8 cellular contexts compared by ENCODE assay signal in the genomic region with DNA sequence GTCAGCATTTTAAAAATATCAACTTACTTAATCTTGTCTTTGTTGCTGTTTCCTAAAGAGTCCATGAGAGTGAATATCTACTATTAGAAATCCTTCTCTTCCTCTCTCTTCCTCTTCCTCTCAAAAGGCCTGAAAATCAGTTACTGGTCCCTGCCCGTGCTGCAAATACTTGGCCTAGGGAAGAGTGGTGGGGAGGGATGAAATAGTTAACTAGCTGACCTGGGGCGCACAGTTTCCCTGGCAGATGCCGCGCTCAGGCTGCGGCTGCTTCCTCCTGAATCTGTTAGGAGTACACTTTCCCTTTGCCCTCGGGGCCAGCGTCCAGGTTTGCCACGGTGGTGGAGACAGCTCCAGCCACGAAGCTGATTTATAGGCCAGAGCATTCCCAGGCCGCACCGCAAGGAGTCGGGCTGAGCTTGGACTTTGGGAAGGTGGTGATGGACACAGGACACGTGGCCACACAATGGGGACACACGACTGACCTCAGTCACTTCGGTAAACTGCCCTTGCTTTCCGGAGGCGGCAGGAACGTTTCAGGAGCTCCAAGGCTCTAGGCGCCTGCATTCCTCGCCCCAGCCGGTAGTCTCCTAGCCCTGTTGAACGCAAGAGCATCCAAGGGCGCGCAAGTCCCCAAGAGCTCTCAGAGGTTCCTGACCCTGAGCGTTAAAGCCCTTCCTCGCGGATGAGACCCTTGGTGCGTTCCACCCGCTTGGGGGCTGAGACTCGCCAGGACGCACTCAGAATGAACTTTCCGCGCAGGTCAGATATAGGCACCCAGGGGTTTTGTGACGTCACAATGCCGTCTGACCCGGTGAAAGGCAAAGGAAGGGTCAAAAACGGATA. TPM values are rescaled to one million over a fixed set of nuclear protein-coding genes. Genes with fewer than 3 reads are reported as not detected.
DNase-seq lines count a peak whose midpoint lies in the region; ATAC-seq and TF ChIP-seq lines count a peak whose summit lies in the region.

No MANE protein-coding gene starts in this region.

- POLR2A ChIA-PET in activated CD4-positive, alpha-beta T cell treated with anti-CD3 and anti-CD28 coated beads for 36 hours (lab: Charles Lee), result no interaction called here

- peak overlapping the region in 4 of 5 experiments; percentile 42 to 80 (median 70) for H3K4me3 Mint-ChIP-seq in brain
- H3K4me3 Mint-ChIP-seq in activated CD4-positive, alpha-beta T cell treated with anti-CD3 and anti-CD28 coated beads for 36 hours, result no peak overlapping the region

- H3K27ac Mint-ChIP-seq in brain, result peak overlapping the region in 3 of 5 experiments; percentile 18 to 54 (median 43)
- no peak overlapping the region for H3K27ac Mint-ChIP-seq in activated CD4-positive, alpha-beta T cell treated with anti-CD3 and anti-CD28 coated beads for 36 hours

- DNase-seq in NCI-H1092 (lab: John Stamatoyannopoulos, UW) (peak; percentile 68), mucosa of gallbladder (ENCODE audit: low spot score) (peak; percentile 50), COLO829 (ENCODE audit: low spot score) (no peak)
- DNase-seq in effector CD4-positive, alpha-beta T cell, result no peak
- no peak for DNase-seq in activated CD4-positive, alpha-beta T cell treated with anti-CD3 and anti-CD28 coated beads for 36 hours

- intact Hi-C loops in activated CD4-positive, alpha-beta T cell treated with anti-CD3 and anti-CD28 coated beads for 36 hours (cut with DNase I, micrococcal nuclease), result loop anchor here (5.0 to 10.0 kb wide), 2 partner anchors 324 to 547 kb away; a partner anchor contains a TSS

- peaks cover 44% of the 10 kb centered on the region for H3K27me3 Mint-ChIP-seq in brain
- peaks cover 63% of the 10 kb centered on the region for H3K27me3 Mint-ChIP-seq in activated CD4-positive, alpha-beta T cell treated with anti-CD3 and anti-CD28 coated beads for 36 hours

- peaks cover 0 to 14% (median 0%) of the 10 kb centered on the region in 5 experiments for H3K9me3 Mint-ChIP-seq in brain
- H3K9me3 Mint-ChIP-seq in activated CD4-positive, alpha-beta T cell treated with anti-CD3 and anti-CD28 coated beads for 36 hours (ENCODE audit: low read depth), result no peaks in the 10 kb centered on the region

- ATAC-seq in GM21528 (IDR thresholded peaks at IDR 0.05; ENCODE audit: low FRiP score, unreplicated experiment), result no peak
- ATAC-seq in activated CD4-positive, alpha-beta T cell treated with anti-CD3 and anti-CD28 coated beads for 36 hours, result no peak

- H3K36me3 Mint-ChIP-seq in brain, result no peaks in the 10 kb centered on the region
- no peaks in the 10 kb centered on the region for H3K36me3 Mint-ChIP-seq in activated CD4-positive, alpha-beta T cell treated with anti-CD3 and anti-CD28 coated beads for 36 hours (ENCODE audit: low read depth)

- CTCF ChIA-PET in activated CD4-positive, alpha-beta T cell treated with anti-CD3 and anti-CD28 coated beads for 36 hours (lab: Charles Lee), result interaction anchor here (0.6 to 4.3 kb wide), 3 partner anchors 13 to 937 kb away, joined by 3 to 52 read pairs (median 6); no protein-coding TSS in a partner anchor

- H3K4me1 Mint-ChIP-seq in brain, result peaks cover 65% of the 10 kb centered on the region
- H3K4me1 Mint-ChIP-seq in activated CD4-positive, alpha-beta T cell treated with anti-CD3 and anti-CD28 coated beads for 36 hours, result peaks cover 15% of the 10 kb centered on the region

- peak; percentile 39 to 76 for TF ChIP-seq CTCF in brain (conservative IDR thresholded peaks at IDR 0.05)

- H3K4me3 ChIP-seq in GM08714 (ENCODE audit: low read length), result peak overlapping the region; percentile 32; the same call in 1 of the 2 replicates

RNA-seq across cellular contexts. Expression of a gene that starts 7.1 kb away (rescaled TPM):
- 368 TPM for polyA plus RNA-seq in brain (ENCODE audit: insufficient read depth, low read depth, low replicate concordance)
- total RNA-seq in mucosa of gallbladder, result not detected
- total RNA-seq in activated CD4-positive, alpha-beta T cell treated with anti-CD3 and anti-CD28 coated beads for 36 hours, result not detected

RNA-seq across cellular contexts. Expression of a gene that starts 33.3 kb away (rescaled TPM):
- 1.6 TPM for polyA plus RNA-seq in brain (ENCODE audit: insufficient read depth, low read depth, low replicate concordance)
- 958 TPM for total RNA-seq in mucosa of gallbladder
- not detected for total RNA-seq in activated CD4-positive, alpha-beta T cell treated with anti-CD3 and anti-CD28 coated beads for 36 hours

Comparison
In these comparisons a context has a peak if more than half of its experiments do, and no peak if none do; other contexts are left out.
1. DNase-seq: peak in NCI-H1092 (single experiment) and mucosa of gallbladder (single experiment); none in COLO829 (single experiment), effector CD4-positive, alpha-beta T cell (single experiment) and activated CD4-positive, alpha-beta T cell treated with anti-CD3 and anti-CD28 coated beads for 36 hours (single experiment).
2. RNA of a gene that starts 33.3 kb away (total RNA-seq): 958 TPM in mucosa of gallbladder (single experiment); not detected in activated CD4-positive, alpha-beta T cell treated with anti-CD3 and anti-CD28 coated beads for 36 hours; every median in the first group is over 100 times any median in the second.